12 cellular contexts compared by ENCODE assay signal in the genomic region with DNA sequence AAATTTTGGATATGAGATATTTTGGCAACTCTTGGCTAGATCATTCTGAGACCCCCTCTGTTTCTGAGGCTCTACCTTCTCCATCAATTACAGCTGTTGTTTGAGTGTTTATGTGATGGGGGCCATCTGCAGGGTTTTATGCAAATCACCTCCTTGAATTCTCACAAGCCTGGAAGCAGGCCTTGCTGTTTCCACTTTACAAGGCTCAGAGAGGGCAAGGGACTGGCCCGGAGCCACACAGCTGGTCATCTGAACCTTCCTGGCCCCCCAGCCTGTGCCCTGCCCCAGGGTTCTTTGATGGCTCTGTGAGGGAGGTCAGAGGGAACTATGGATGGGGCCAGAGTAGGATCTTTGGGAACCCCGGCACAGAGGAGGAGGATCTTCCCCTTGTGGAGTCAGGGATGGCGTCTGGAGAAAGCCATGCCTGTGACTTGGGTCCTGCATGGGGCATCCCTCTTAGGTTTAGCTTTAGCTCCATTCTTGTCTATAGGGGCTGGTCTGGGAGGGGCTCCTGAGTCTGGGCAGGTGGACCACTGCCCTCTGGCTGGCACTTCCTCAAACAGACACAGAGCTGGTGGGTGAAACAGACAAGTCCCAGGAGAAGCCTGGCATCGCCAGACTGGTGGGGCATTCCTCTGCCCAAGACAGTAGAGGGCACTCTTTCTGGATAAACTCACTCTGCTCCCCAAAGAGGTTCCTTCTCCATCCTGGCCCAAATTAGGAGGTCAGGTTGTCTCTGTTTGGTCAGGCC. TPM values are rescaled to one million over a fixed set of nuclear protein-coding genes. Genes with fewer than 3 reads are reported as not detected.
DNase-seq lines count a peak whose midpoint lies in the region; ATAC-seq, FAIRE-seq and TF ChIP-seq lines count a peak whose summit lies in the region.
"Had no signal": no experiment of that assay in that cellular context is flagged by ENCODE, and none has a peak within 500 bp of the region (broad histone marks: within the 10 kb centered on the region; RNA-seq: fewer than 3 reads in every experiment).

No MANE protein-coding gene starts in this region.

- H3K27me3 ChIP-seq in Karpas-422 (ENCODE audit: low read length) (no peaks in the 10 kb centered on the region), bronchial epithelial cell (ENCODE audit: control insufficient read depth, insufficient read depth, low read length) (no peaks in the 10 kb centered on the region), mesenchymal stem cell (ENCODE audit: control insufficient read depth in 1 of 2, insufficient read depth in 1 of 2, low read length in 2 of 2) (no peaks in the 10 kb centered on the region)

- H2AK5ac ChIP-seq in mesenchymal stem cell (ENCODE audit: low read length, severe bottlenecking): no peak overlapping the region

- no peak overlapping the region for H3K4ac ChIP-seq in mesenchymal stem cell (ENCODE audit: low read depth in 1 of 2, low read length in 2 of 2)

- H3K23ac ChIP-seq in mesenchymal stem cell (ENCODE audit: low read length in 2 of 2): no peak overlapping the region

- H3K4me3 ChIP-seq in Karpas-422 (ENCODE audit: low read length): no peak overlapping the region
- no peak overlapping the region for H3K4me3 ChIP-seq in bronchial epithelial cell (ENCODE audit: low read depth, low read length)
- H3K4me3 ChIP-seq in mesenchymal stem cell (ENCODE audit: insufficient read depth in 1 of 2, low read depth in 1 of 2, low read length in 2 of 2): no peak overlapping the region
- H3K4me3 ChIP-seq: A549 had no signal

- H3K18ac ChIP-seq in mesenchymal stem cell (ENCODE audit: low read depth in 1 of 2, low read length in 2 of 2): no peak overlapping the region

- intact Hi-C loops in sciatic nerve (cut with DNase I): no loop called here

- H3K4me1 ChIP-seq in Karpas-422 (ENCODE audit: low read length): peaks cover 8% of the 10 kb centered on the region
- peaks cover 10% of the 10 kb centered on the region for H3K4me1 ChIP-seq in mesenchymal stem cell (ENCODE audit: control insufficient read depth, insufficient read depth, low read depth, low read length)

- H2AFZ ChIP-seq in Karpas-422 (ENCODE audit: low read length) (no peak overlapping the region), mesenchymal stem cell (ENCODE audit: low read depth, low read length) (no peak overlapping the region)

- no peak overlapping the region for H3K27ac ChIP-seq in Karpas-422 (ENCODE audit: low read length)
- H3K27ac ChIP-seq in mesenchymal stem cell (ENCODE audit: low read length, poor library complexity, severe bottlenecking): no peak overlapping the region
- H3K27ac ChIP-seq: A549, neutrophil had no signal

- TF ChIP-seq CTCF in bronchial epithelial cell (IDR thresholded peaks at IDR 0.05; ENCODE audit: insufficient read depth, low read length, severe bottlenecking): peak; percentile 8

- no peaks in the 10 kb centered on the region for H3K79me2 ChIP-seq in Karpas-422 (ENCODE audit: low read length)

- no peak overlapping the region for H4K8ac ChIP-seq in mesenchymal stem cell (ENCODE audit: low read length)

- H2BK15ac ChIP-seq in mesenchymal stem cell (ENCODE audit: low read depth, poor library complexity, severe bottlenecking): no peak overlapping the region

- no peaks in the 10 kb centered on the region for H3K9me2 ChIP-seq in Karpas-422 (replicated peaks; ENCODE audit: insufficient read depth, low read length)

- H3K79me1 ChIP-seq in mesenchymal stem cell (replicated peaks; ENCODE audit: low read length, poor library complexity, severe bottlenecking): no peaks in the 10 kb centered on the region

- H2BK12ac ChIP-seq in mesenchymal stem cell (ENCODE audit: low read length in 2 of 2): no peak overlapping the region

- no peak for ATAC-seq in sciatic nerve

- WGBS in mesenchymal stem cell: 97% methylated on average over 4 of the region's 4 CpGs

- DNase-seq in NCI-H524 (lab: John Stamatoyannopoulos, UW) (peak; percentile 4 to 17), NCI-H524 treated with DMSO at 0.1 percent for 48 hours (lab: John Stamatoyannopoulos, UW) (no peak), Karpas-422 (peak; percentile 51), bronchial epithelial cell (ENCODE audit: low read depth) (no peak), sciatic nerve (ENCODE audit: low spot score) (peak; percentile 9), NCI-H1436 treated with DMSO at 0.1 percent for 48 hours (lab: John Stamatoyannopoulos, UW) (no peak), glomerular visceral epithelial cell (ENCODE audit: extremely low spot score) (no peak), mesenchymal stem cell (no peak)
- DNase-seq: glutamatergic neuron, NCI-H1092 treated with DMSO at 0.1 percent for 48 hours had no signal

- H4K20me1 ChIP-seq in Karpas-422 (ENCODE audit: insufficient read depth, low read depth, low read length): no peaks in the 10 kb centered on the region

- H3K4me2 ChIP-seq in Karpas-422 (ENCODE audit: low read depth, low read length, poor library complexity, severe bottlenecking): no peak overlapping the region
- no peak overlapping the region for H3K4me2 ChIP-seq in mesenchymal stem cell (ENCODE audit: low read length, poor library complexity, severe bottlenecking)
- H3K4me2 ChIP-seq: A549 had no signal

- no peak overlapping the region for H2BK120ac ChIP-seq in mesenchymal stem cell (ENCODE audit: low read depth, low read length)

- H3K9me3 ChIP-seq in Karpas-422 (ENCODE audit: low read length): no peaks in the 10 kb centered on the region
- H3K9me3 ChIP-seq in mesenchymal stem cell (ENCODE audit: control insufficient read depth, low read length): peaks cover 5% of the 10 kb centered on the region
- H3K9me3 ChIP-seq: neutrophil had no signal

- H3K9ac ChIP-seq in Karpas-422 (ENCODE audit: low read length) (no peak overlapping the region), mesenchymal stem cell (ENCODE audit: low read length) (no peak overlapping the region)

- H3K36me3 ChIP-seq in Karpas-422 (ENCODE audit: insufficient read depth, low read length) (no peaks in the 10 kb centered on the region), bronchial epithelial cell (ENCODE audit: control insufficient read depth, insufficient read depth, low read length) (no peaks in the 10 kb centered on the region), mesenchymal stem cell (ENCODE audit: control insufficient read depth in 1 of 2, insufficient read depth in 2 of 2, low read depth in 1 of 2, low read length in 2 of 2) (no peaks in the 10 kb centered on the region)
- H3K36me3 ChIP-seq: neutrophil had no signal

- H4K91ac ChIP-seq in mesenchymal stem cell (ENCODE audit: low read length): no peak overlapping the region

- no peak overlapping the region for H2BK5ac ChIP-seq in mesenchymal stem cell (ENCODE audit: low read depth, low read length, poor library complexity, severe bottlenecking)

- H3K14ac ChIP-seq in mesenchymal stem cell (ENCODE audit: low read length in 2 of 2): no peak overlapping the region

- FAIRE-seq in bronchial epithelial cell (lab: Jason Lieb, UNC): no peak
- FAIRE-seq: A549 had no signal

RNA-seq across cellular contexts. Expression of gene IL21R, which starts 26.2 kb away (rescaled TPM):
- total RNA-seq in Karpas-422 (2014; rRNA removed; shearing (Covaris generic); ENCODE audit: low replicate concordance): 1.9 and 2.2 TPM in 2 replicates
- total RNA-seq in bronchial epithelial cell: not detected in 2 replicates
- total RNA-seq in sciatic nerve: 1.7 TPM
- polyA plus RNA-seq in mesenchymal stem cell (2013, experiment 1 of 2): 1.6 TPM
- 1.6 TPM for polyA plus RNA-seq in mesenchymal stem cell (2013, experiment 2 of 2)

Comparison
In these comparisons a context has a peak if more than half of its experiments do, and no peak if none do; other contexts are left out.
1. DNase-seq: peak in NCI-H524 (2 of 2), Karpas-422 (single experiment) and sciatic nerve (single experiment); none in NCI-H524 treated with DMSO at 0.1 percent for 48 hours (single experiment), bronchial epithelial cell (single experiment), NCI-H1436 treated with DMSO at 0.1 percent for 48 hours (single experiment), glomerular visceral epithelial cell (single experiment) and mesenchymal stem cell (single experiment).